In the genomic region with DNA sequence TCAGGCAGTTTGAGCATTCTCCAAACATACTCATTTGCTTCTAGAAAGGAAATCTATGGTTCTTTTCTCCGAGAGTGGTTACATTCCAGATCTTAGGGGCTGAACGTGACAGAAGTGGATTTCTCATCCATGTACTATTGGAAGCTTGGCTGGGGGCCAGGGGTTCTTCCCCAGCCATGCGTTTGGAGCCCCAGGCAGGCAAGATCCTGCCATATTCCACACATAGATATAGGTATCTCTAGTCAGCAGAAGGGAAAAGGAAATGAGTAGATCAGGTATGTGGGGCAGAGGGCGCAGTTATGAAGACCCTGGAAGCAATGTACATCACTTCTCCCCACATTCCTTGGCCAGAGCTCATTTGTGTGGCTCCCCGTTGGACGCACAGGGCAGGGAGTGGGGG, we compare ENCODE assay signal across 19 cellular contexts.
DNase-seq lines count a peak whose midpoint lies in the region; ATAC-seq and TF ChIP-seq lines count a peak whose summit lies in the region.
"Had no signal": no experiment of that assay in that cellular context is flagged by ENCODE, and none has a peak within 500 bp of the region (broad histone marks: within the 10 kb centered on the region; RNA-seq: fewer than 3 reads in every experiment).

No MANE protein-coding gene starts in this region.

- ATAC-seq in heart left ventricle: no peak
- no peak for ATAC-seq in GM21786 (IDR thresholded peaks at IDR 0.05; ENCODE audit: unreplicated experiment)
- ATAC-seq: left ventricle myocardium superior, pancreas had no signal

- CTCF ChIA-PET in Calu3 (lab: Charles Lee): interaction anchor here (0.7 kb wide), 1 partner anchor 373 kb away, joined by 3 read pairs; no protein-coding TSS in a partner anchor

- 59 to 66% (median 62%) methylated on average over 6 of the region's 6 CpGs for WGBS in heart left ventricle, 4 donors

- no peaks in the 10 kb centered on the region for H3K36me3 Mint-ChIP-seq in Calu3 (ENCODE audit: insufficient read depth, unreplicated experiment)

- no peaks in the 10 kb centered on the region for H3K27me3 ChIP-seq in heart left ventricle
- H3K27me3 ChIP-seq: pancreas had no signal

- H3K4me3 Mint-ChIP-seq in Calu3 (ENCODE audit: low read depth, unreplicated experiment): no peak overlapping the region

- no peaks in the 10 kb centered on the region for H3K9me3 Mint-ChIP-seq in Calu3 (ENCODE audit: low read depth, unreplicated experiment)

- intact Hi-C loops in heart left ventricle (cut with DNase I): loop anchor here in 1 of 10 donors (10.0 kb wide), 1 partner anchor 373 kb away; no protein-coding TSS in a partner anchor
- intact Hi-C loops in Calu3 (cut with micrococcal nuclease; ENCODE audit: unreplicated experiment): no loop called here

- no peaks in the 10 kb centered on the region for H3K27me3 Mint-ChIP-seq in Calu3 (ENCODE audit: unreplicated experiment)

- H3K4me1 ChIP-seq in heart left ventricle: peaks cover 0 to 19% (median 5%) of the 10 kb centered on the region in 12 donors

- peaks cover 35% of the 10 kb centered on the region for H3K4me1 Mint-ChIP-seq in Calu3 (ENCODE audit: low read depth, unreplicated experiment)

- no peaks in the 10 kb centered on the region for H3K36me3 ChIP-seq in heart left ventricle
- H3K36me3 ChIP-seq: pancreas had no signal

- no peak for TF ChIP-seq POLR2A in heart left ventricle (IDR thresholded peaks at IDR 0.05)

- TF ChIP-seq CTCF in AG10803 (conservative IDR thresholded peaks at IDR 0.05; ENCODE audit: low read length) (no peak), astrocyte of the spinal cord (IDR thresholded peaks at IDR 0.05; ENCODE audit: low read depth, low read length) (no peak), heart left ventricle (IDR thresholded peaks at IDR 0.05) (no peak), Calu3 (IDR thresholded peaks at IDR 0.05; ENCODE audit: unreplicated experiment) (no peak)

- H3K27ac ChIP-seq in heart left ventricle: peak overlapping the region in 1 of 12 donors; percentile 8
- H3K27ac ChIP-seq: SK-N-MC had no signal

- in situ Hi-C loops in astrocyte of the spinal cord (cut with HindIII; ENCODE audit: low sequenced_read_pairs): no loop called here

- H3K4me3 ChIP-seq in AG10803 (ENCODE audit: low read length) (no peak overlapping the region), astrocyte of the spinal cord (ENCODE audit: low read depth, low read length) (no peak overlapping the region), heart left ventricle (no peak overlapping the region)
- H3K4me3 ChIP-seq: pancreas, SK-N-MC had no signal

- H3K9me3 ChIP-seq in heart left ventricle: peaks cover 0 to 6% (median 0%) of the 10 kb centered on the region in 12 donors
- H3K9me3 ChIP-seq: pancreas had no signal

- BruUV-seq in Calu3 (replicated peaks; lab: Mats Ljungman, UMichigan): no TSS peak

- H3K27ac Mint-ChIP-seq in Calu3 (ENCODE audit: unreplicated experiment): no peak overlapping the region

- DNase-seq in AG10803 (ENCODE audit: low read depth) (peak; percentile 33), EH (ENCODE audit: low read depth) (peak; percentile 81), astrocyte of the spinal cord (ENCODE audit: low read depth, low spot score) (peak; percentile 17), kidney tubule cell (ENCODE audit: low spot score) (peak; percentile 38), heart left ventricle (no peak), Calu3 (no peak), NCI-H82 (lab: John Stamatoyannopoulos, UW) (no peak)
- DNase-seq: activated CD4-positive, alpha-beta T cell treated with anti-CD3 and anti-CD28 coated beads for 4 hours; activated naive CD4-positive, alpha-beta T cell treated with anti-CD3 and anti-CD28 coated beads, Interleukin-2, amount 50 U/mL, for 16 hours; COR-L47; erythroblast; KG1; left ventricle myocardium superior; NCI-H2029; OCI-M1; pancreas; stimulated activated CD4-positive, alpha-beta T cell treated with anti-CD3 and anti-CD28 coated beads, Interleukin-2, amount 100 ng/mL, for 48 hours had no signal

Comparison
In these comparisons a context has a peak if more than half of its experiments do, and no peak if none do; other contexts are left out.
1. DNase-seq: peak in AG10803 (single experiment), EH (single experiment), astrocyte of the spinal cord (single experiment) and kidney tubule cell (single experiment); none in heart left ventricle (0 of 5), Calu3 (single experiment) and NCI-H82 (single experiment).